Comparison of ENCODE assay signal across 18 cellular contexts in genomic region chr10:103566536-103566935, GRCh38.
DNase-seq lines count a peak whose midpoint lies in the region; FAIRE-seq and TF ChIP-seq lines count a peak whose summit lies in the region.
"Had no signal": no experiment of that assay in that cellular context is flagged by ENCODE, and none has a peak within 500 bp of the region (broad histone marks: within the 10 kb centered on the region; RNA-seq: fewer than 3 reads in every experiment).

No MANE protein-coding gene starts in this region.

- no peak overlapping the region for H3K27ac ChIP-seq in caudate nucleus (ENCODE audit: low read depth, low read length)
- H3K27ac ChIP-seq: BLaER1 had no signal

- FAIRE-seq in bronchial epithelial cell (lab: Jason Lieb, UNC), result no peak
- FAIRE-seq: A204.1, GM12891 had no signal

- no TSS peak for BruUV-seq in Calu3 (replicated peaks; lab: Mats Ljungman, UMichigan)

- H3K27me3 Mint-ChIP-seq in progenitor cell of endocrine pancreas (peaks cover 5% of the 10 kb centered on the region), Calu3 (ENCODE audit: unreplicated experiment) (peaks cover 10% of the 10 kb centered on the region)
- H3K27me3 Mint-ChIP-seq: CD8-positive, alpha-beta memory T cell had no signal

- no peak for TF ChIP-seq CTCF in bronchial epithelial cell (IDR thresholded peaks at IDR 0.05; ENCODE audit: insufficient read depth, low read length, severe bottlenecking)
- TF ChIP-seq CTCF in fibroblast of villous mesenchyme (IDR thresholded peaks at IDR 0.05; ENCODE audit: insufficient read depth, low read depth, low read length), result no peak
- no peak for TF ChIP-seq CTCF in progenitor cell of endocrine pancreas (IDR thresholded peaks at IDR 0.05; ENCODE audit: unreplicated experiment)
- no peak for TF ChIP-seq CTCF in Calu3 (IDR thresholded peaks at IDR 0.05; ENCODE audit: unreplicated experiment)

- CTCF ChIA-PET in Calu3 (lab: Charles Lee), result no interaction called here

- H3K4me3 Mint-ChIP-seq in progenitor cell of endocrine pancreas (ENCODE audit: low read depth) (no peak overlapping the region), Calu3 (ENCODE audit: low read depth, unreplicated experiment) (no peak overlapping the region)
- H3K4me3 Mint-ChIP-seq: CD8-positive, alpha-beta memory T cell; GM23338; IgD-negative memory B cell had no signal

- DNase-seq in EH (ENCODE audit: low read depth) (peak; percentile 43), bronchial epithelial cell (ENCODE audit: low read depth) (peak; percentile 72), fibroblast of villous mesenchyme (ENCODE audit: low read depth) (peak; percentile 60), progenitor cell of endocrine pancreas (ENCODE audit: low spot score, unreplicated experiment) (no peak), NCI-H446 (lab: John Stamatoyannopoulos, UW) (no peak), Calu3 (no peak), caudate nucleus (lab: John Stamatoyannopoulos, UW) (no peak), SHP77 (lab: John Stamatoyannopoulos, UW) (no peak)
- DNase-seq: AML-193; Caco-2; CD8-positive, alpha-beta memory T cell; DMS53; H7 had no signal

- no peaks in the 10 kb centered on the region for H3K9me3 Mint-ChIP-seq in progenitor cell of endocrine pancreas (ENCODE audit: low read depth)
- H3K9me3 Mint-ChIP-seq in Calu3 (ENCODE audit: low read depth, unreplicated experiment), result no peaks in the 10 kb centered on the region
- H3K9me3 Mint-ChIP-seq: CD8-positive, alpha-beta memory T cell; GM23338; IgD-negative memory B cell had no signal

- intact Hi-C loops in Calu3 (cut with micrococcal nuclease; ENCODE audit: unreplicated experiment), result no loop called here

- H3K36me3 Mint-ChIP-seq in progenitor cell of endocrine pancreas (ENCODE audit: insufficient read depth) (no peaks in the 10 kb centered on the region), Calu3 (ENCODE audit: insufficient read depth, unreplicated experiment) (no peaks in the 10 kb centered on the region)
- H3K36me3 Mint-ChIP-seq: CD8-positive, alpha-beta memory T cell; IgD-negative memory B cell had no signal

- H3K27me3 ChIP-seq in bronchial epithelial cell (ENCODE audit: control insufficient read depth, insufficient read depth, low read length), result no peaks in the 10 kb centered on the region
- H3K27me3 ChIP-seq: BLaER1 had no signal

- H3K4me3 ChIP-seq in bronchial epithelial cell (ENCODE audit: low read depth, low read length) (no peak overlapping the region), fibroblast of villous mesenchyme (ENCODE audit: low read depth, low read length) (no peak overlapping the region)
- H3K4me3 ChIP-seq: BLaER1, GM23338 had no signal

- no peaks in the 10 kb centered on the region for H3K36me3 ChIP-seq in bronchial epithelial cell (ENCODE audit: control insufficient read depth, insufficient read depth, low read length)
- H3K36me3 ChIP-seq: BLaER1 had no signal

- H3K27ac Mint-ChIP-seq in progenitor cell of endocrine pancreas (peak overlapping the region; percentile 8), Calu3 (ENCODE audit: unreplicated experiment) (no peak overlapping the region)
- H3K27ac Mint-ChIP-seq: CD8-positive, alpha-beta memory T cell; GM23338; IgD-negative memory B cell had no signal

- H3K4me1 Mint-ChIP-seq in progenitor cell of endocrine pancreas (ENCODE audit: low read depth), result peaks cover 5% of the 10 kb centered on the region
- no peaks in the 10 kb centered on the region for H3K4me1 Mint-ChIP-seq in Calu3 (ENCODE audit: low read depth, unreplicated experiment)
- H3K4me1 Mint-ChIP-seq: CD8-positive, alpha-beta memory T cell; GM23338; IgD-negative memory B cell had no signal

Comparison
In these comparisons a context has a peak if more than half of its experiments do, and no peak if none do; other contexts are left out.
1. DNase-seq: peak in EH (single experiment), bronchial epithelial cell (single experiment) and fibroblast of villous mesenchyme (single experiment); none in progenitor cell of endocrine pancreas (single experiment), NCI-H446 (0 of 2), Calu3 (single experiment), caudate nucleus (0 of 61) and SHP77 (0 of 2).